Comparison of ENCODE assay signal across 14 cellular contexts in the genomic region with DNA sequence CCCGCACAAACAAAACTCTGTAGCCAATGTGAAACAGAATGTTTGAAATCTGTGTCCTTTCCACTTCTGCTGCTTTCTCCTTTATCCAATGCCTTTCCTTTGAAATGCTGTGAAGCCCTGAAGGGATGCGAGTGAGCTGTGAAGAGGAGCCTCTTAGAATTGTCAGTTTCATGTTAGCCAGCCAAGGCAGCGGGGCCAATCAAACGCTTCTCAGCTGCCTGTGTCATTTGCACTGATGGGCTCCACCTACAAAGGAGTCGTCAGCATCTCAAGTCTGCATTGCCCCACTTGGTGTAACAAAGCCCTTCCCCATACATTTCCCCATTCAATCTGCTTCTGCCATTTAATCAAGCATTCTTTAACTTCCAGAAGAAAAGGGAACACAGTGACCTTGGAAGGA.
"Had no signal": no experiment of that assay in that cellular context is flagged by ENCODE, and none has a peak within 500 bp of the region (broad histone marks: within the 10 kb centered on the region; RNA-seq: fewer than 3 reads in every experiment).

No MANE protein-coding gene starts in this region.

- H3K27ac ChIP-seq: epithelial cell of prostate had no signal

- H3K4me3 ChIP-seq: adrenal gland, uterus had no signal

- H3K36me3 Mint-ChIP-seq: immature natural killer cell had no signal

- DNase-seq: activated CD4-positive, alpha-beta T cell treated with anti-CD3 and anti-CD28 coated beads, Interleukin-2, amount 10 ng/mL, durations not matched to agents 24 days and 14 days; activated CD8-positive, alpha-beta memory T cell treated with anti-CD3 and anti-CD28 coated beads for 24 hours; activated naive CD4-positive, alpha-beta T cell treated with Interleukin-2 at 50 U/mL for 16 hours; central memory CD4-positive, alpha-beta T cell; cortex of kidney; effector memory CD4-positive, alpha-beta T cell; immature natural killer cell; left colon; stimulated activated CD4-positive, alpha-beta T cell treated with anti-CD3 and anti-CD28 coated beads, Interleukin-4, amount 100 ng/mL, for 4 hours; stimulated activated naive CD8-positive, alpha-beta T cell treated with anti-CD3 and anti-CD28 coated beads, Interleukin-15, amount 100 ng/mL, for 72 hours; T-helper 1 cell had no signal

- H3K27me3 ChIP-seq: adrenal gland, uterus had no signal

- H3K9me3 ChIP-seq: adrenal gland, uterus had no signal

- H3K4me1 Mint-ChIP-seq: immature natural killer cell had no signal

- H3K27ac Mint-ChIP-seq: activated CD4-positive, alpha-beta T cell treated with anti-CD3 and anti-CD28 coated beads, Interleukin-2, amount 10 ng/mL, durations not matched to agents 24 days and 14 days; stimulated activated naive CD8-positive, alpha-beta T cell treated with anti-CD3 and anti-CD28 coated beads, Interleukin-15, amount 100 ng/mL, for 72 hours had no signal

- H3K9me3 Mint-ChIP-seq: activated CD4-positive, alpha-beta T cell treated with anti-CD3 and anti-CD28 coated beads, Interleukin-2, amount 10 ng/mL, durations not matched to agents 24 days and 14 days; immature natural killer cell; stimulated activated naive CD8-positive, alpha-beta T cell treated with anti-CD3 and anti-CD28 coated beads, Interleukin-15, amount 100 ng/mL, for 72 hours had no signal

- H3K4me3 Mint-ChIP-seq: activated CD4-positive, alpha-beta T cell treated with anti-CD3 and anti-CD28 coated beads, Interleukin-2, amount 10 ng/mL, durations not matched to agents 24 days and 14 days; immature natural killer cell; stimulated activated naive CD8-positive, alpha-beta T cell treated with anti-CD3 and anti-CD28 coated beads, Interleukin-15, amount 100 ng/mL, for 72 hours had no signal

- ATAC-seq: left colon; stimulated activated naive CD8-positive, alpha-beta T cell treated with anti-CD3 and anti-CD28 coated beads, Interleukin-15, amount 100 ng/mL, for 72 hours had no signal

- H3K36me3 ChIP-seq: adrenal gland, uterus had no signal
